8 cellular contexts compared by ENCODE assay signal in the genomic region with DNA sequence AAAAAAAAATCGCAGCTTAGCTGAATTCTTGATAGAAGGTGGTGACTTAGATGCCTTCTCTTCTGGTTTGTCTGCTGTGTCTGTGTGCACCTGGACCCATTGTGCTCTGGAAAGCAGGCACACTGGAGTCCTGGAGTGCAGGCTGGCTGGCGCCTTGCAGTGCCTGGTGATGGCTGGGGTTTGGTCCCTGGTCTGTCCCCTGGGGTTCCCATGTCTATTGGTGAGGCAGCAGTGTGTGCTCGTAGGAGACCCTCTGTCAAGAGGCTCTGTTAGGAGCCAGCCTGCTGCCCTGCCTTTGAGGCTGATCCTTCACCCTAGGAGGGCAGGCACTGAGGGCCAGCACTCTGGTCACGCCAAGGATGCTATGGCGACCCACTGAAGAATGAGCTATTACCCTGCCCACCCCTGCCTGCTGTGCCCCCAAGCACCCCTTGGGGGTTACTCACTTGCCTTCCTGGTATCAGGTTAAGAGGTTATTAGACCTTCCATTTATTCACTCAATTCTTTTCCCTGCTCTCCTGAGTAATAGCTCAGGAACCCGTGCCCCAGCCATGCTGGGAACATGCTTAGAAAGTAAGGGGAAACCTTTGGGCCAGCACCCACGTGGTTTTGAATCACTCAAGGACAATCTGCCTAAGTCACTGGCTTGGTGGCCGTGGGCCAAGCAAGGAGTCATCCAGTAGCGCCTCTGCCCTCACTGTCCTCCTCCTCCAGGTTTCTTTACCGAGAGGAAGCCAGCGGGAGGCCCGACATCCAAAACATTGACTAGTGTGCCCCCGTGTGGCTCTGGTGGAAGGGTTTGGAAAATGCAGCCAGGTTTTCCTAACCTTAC.
DNase-seq lines count a peak whose midpoint lies in the region; ATAC-seq and TF ChIP-seq lines count a peak whose summit lies in the region.

No MANE protein-coding gene starts in this region.

- no peaks in the 10 kb centered on the region for H4K20me1 ChIP-seq in Karpas-422 (ENCODE audit: insufficient read depth, low read depth, low read length)
- no peaks in the 10 kb centered on the region for H4K20me1 ChIP-seq in OCI-LY7 (ENCODE audit: insufficient read depth, low read length)

- TF ChIP-seq POLR2A in GM18505 (IDR thresholded peaks at IDR 0.05; ENCODE audit: borderline replicate concordance, extremely low read depth, insufficient read depth, insufficient read length) (no peak), gastroesophageal sphincter (IDR thresholded peaks at IDR 0.05) (no peak)

- H2AFZ ChIP-seq in Karpas-422 (ENCODE audit: low read length) (no peak overlapping the region), OCI-LY7 (ENCODE audit: low read length) (no peak overlapping the region)

- H3K9ac ChIP-seq in Karpas-422 (ENCODE audit: low read length), result peak overlapping the region; percentile 10; the same call in 1 of the 2 replicates

- H3K79me2 ChIP-seq in Karpas-422 (ENCODE audit: low read length) (peaks cover 97% of the 10 kb centered on the region), OCI-LY7 (ENCODE audit: insufficient read depth, low read depth, low read length) (no peaks in the 10 kb centered on the region)

- H3K9me3 Mint-ChIP-seq in activated T-helper 1 cell treated with anti-CD3 and anti-CD28 coated beads, Interleukin-12 subunit alpha, Interleukin-12 subunit beta, Interleukin-2, Interleukin-4 antibody, amounts not matched to agents 30 ng/mL and 10 ng/mL and 1 ng/mL, durations not matched to agents 14 hours and 24 hours and 36 hours, result no peaks in the 10 kb centered on the region

- no peak overlapping the region for H3K4me3 Mint-ChIP-seq in activated T-helper 1 cell treated with anti-CD3 and anti-CD28 coated beads, Interleukin-12 subunit alpha, Interleukin-12 subunit beta, Interleukin-2, Interleukin-4 antibody, amounts not matched to agents 30 ng/mL and 10 ng/mL and 1 ng/mL, durations not matched to agents 14 hours and 24 hours and 36 hours

- POLR2A ChIA-PET in A673 (lab: Charles Lee; ENCODE audit: low non-redundant PET), result no interaction called here
- POLR2A ChIA-PET in OCI-LY7 (lab: Charles Lee), result interaction anchor here (0.5 to 0.8 kb wide), 2 partner anchors 103 to 284 kb away, joined by 3 to 6 read pairs; a partner anchor contains a TSS

- intact Hi-C loops in A673 (cut with micrococcal nuclease; ENCODE audit: unreplicated experiment), result loop anchor here (1.0 kb wide), 2 partner anchors 158 to 292 kb away; no protein-coding TSS in a partner anchor
- intact Hi-C loops in OCI-LY7 (cut with micrococcal nuclease; ENCODE audit: unreplicated experiment), result loop anchor here (1.0 to 5.0 kb wide), 4 partner anchors 100 to 293 kb away; no protein-coding TSS in a partner anchor
- intact Hi-C loops in activated T-helper 1 cell treated with anti-CD3 and anti-CD28 coated beads, Interleukin-12 subunit alpha, Interleukin-12 subunit beta, Interleukin-2, Interleukin-4 antibody, amounts not matched to agents 30 ng/mL and 10 ng/mL and 1 ng/mL, durations not matched to agents 14 hours and 24 hours and 36 hours (cut with micrococcal nuclease), result loop anchor here (1.0 to 5.0 kb wide), 3 partner anchors 94 to 293 kb away; no protein-coding TSS in a partner anchor

- H3K27me3 Mint-ChIP-seq in activated T-helper 1 cell treated with anti-CD3 and anti-CD28 coated beads, Interleukin-12 subunit alpha, Interleukin-12 subunit beta, Interleukin-2, Interleukin-4 antibody, amounts not matched to agents 30 ng/mL and 10 ng/mL and 1 ng/mL, durations not matched to agents 14 hours and 24 hours and 36 hours (ENCODE audit: insufficient read depth), result no peaks in the 10 kb centered on the region

- H3K9me3 ChIP-seq in A673 (ENCODE audit: low read depth, low read length, poor library complexity, severe bottlenecking), result no peaks in the 10 kb centered on the region
- no peaks in the 10 kb centered on the region for H3K9me3 ChIP-seq in Karpas-422 (ENCODE audit: low read length)
- no peaks in the 10 kb centered on the region for H3K9me3 ChIP-seq in OCI-LY7 (ENCODE audit: low read length)
- H3K9me3 ChIP-seq in gastroesophageal sphincter, result no peaks in the 10 kb centered on the region

- ATAC-seq in GM18505 (IDR thresholded peaks at IDR 0.05; ENCODE audit: unreplicated experiment) (peak; percentile 58), gastroesophageal sphincter (peak; percentile 95)

- CTCF ChIA-PET in A673 (lab: Charles Lee) (interaction anchor here (1.5 kb wide), 1 partner anchor 157 kb away, joined by 5 read pairs; no protein-coding TSS in a partner anchor), OCI-LY7 (lab: Charles Lee; ENCODE audit: unreplicated experiment) (interaction anchor here (0.9 kb wide), 1 partner anchor 297 kb away, joined by 3 read pairs; no protein-coding TSS in a partner anchor)

- H3K4me3 ChIP-seq in A673 (ENCODE audit: low read depth, low read length, poor library complexity, severe bottlenecking) (no peak overlapping the region), Karpas-422 (ENCODE audit: low read length) (no peak overlapping the region), OCI-LY7 (ENCODE audit: low read depth, low read length, poor library complexity, severe bottlenecking) (no peak overlapping the region), gastroesophageal sphincter (no peak overlapping the region)

- H3K27ac Mint-ChIP-seq in activated T-helper 1 cell treated with anti-CD3 and anti-CD28 coated beads, Interleukin-12 subunit alpha, Interleukin-12 subunit beta, Interleukin-2, Interleukin-4 antibody, amounts not matched to agents 30 ng/mL and 10 ng/mL and 1 ng/mL, durations not matched to agents 14 hours and 24 hours and 36 hours, result no peak overlapping the region

- TF ChIP-seq CTCF in A673 (conservative IDR thresholded peaks at IDR 0.05; ENCODE audit: low read depth, low read length) (peak; percentile 78), OCI-LY7 (conservative IDR thresholded peaks at IDR 0.05; ENCODE audit: low read length) (peak; percentile 78), gastroesophageal sphincter (IDR thresholded peaks at IDR 0.05) (peak; percentile 58 to 93 (median 90))

- TF ChIP-seq EP300 in gastroesophageal sphincter (IDR thresholded peaks at IDR 0.05), result no peak

- H3K4me1 ChIP-seq in A673 (ENCODE audit: insufficient read depth, low read length, poor library complexity, severe bottlenecking) (peaks cover 14% of the 10 kb centered on the region), Karpas-422 (ENCODE audit: low read length) (peaks cover 72% of the 10 kb centered on the region), OCI-LY7 (ENCODE audit: insufficient read depth, low read length, poor library complexity, severe bottlenecking) (peaks cover 5% of the 10 kb centered on the region), gastroesophageal sphincter (peaks cover 0 to 45% (median 9%) of the 10 kb centered on the region in 3 donors)

- H3K27ac ChIP-seq in A673 (ENCODE audit: low read depth, low read length, poor library complexity, severe bottlenecking), result no peak overlapping the region
- peak overlapping the region; percentile 50; the same call in 1 of the 2 replicates for H3K27ac ChIP-seq in Karpas-422 (ENCODE audit: low read length)
- no peak overlapping the region for H3K27ac ChIP-seq in OCI-LY7 (ENCODE audit: low read depth, low read length, poor library complexity, severe bottlenecking)
- H3K27ac ChIP-seq in gastroesophageal sphincter, result peak overlapping the region; percentile 11 to 78 (median 59)

- 35 to 40% methylated on average over 5 to 11 of the region's 13 CpGs for WGBS in gastroesophageal sphincter (ENCODE audit: low coverage in 1 of 2), 2 donors

- no peaks in the 10 kb centered on the region for H3K36me3 Mint-ChIP-seq in activated T-helper 1 cell treated with anti-CD3 and anti-CD28 coated beads, Interleukin-12 subunit alpha, Interleukin-12 subunit beta, Interleukin-2, Interleukin-4 antibody, amounts not matched to agents 30 ng/mL and 10 ng/mL and 1 ng/mL, durations not matched to agents 14 hours and 24 hours and 36 hours (ENCODE audit: low read depth)

- no peak overlapping the region for H3K4me2 ChIP-seq in Karpas-422 (ENCODE audit: low read depth, low read length, poor library complexity, severe bottlenecking)
- no peak overlapping the region for H3K4me2 ChIP-seq in OCI-LY7 (ENCODE audit: low read length)

- H3K36me3 ChIP-seq in A673 (ENCODE audit: insufficient read depth, low read length, poor library complexity, severe bottlenecking) (no peaks in the 10 kb centered on the region), Karpas-422 (ENCODE audit: insufficient read depth, low read length) (peaks cover 9% of the 10 kb centered on the region; the same call in 1 of the 2 replicates), OCI-LY7 (ENCODE audit: insufficient read depth, low read length) (no peaks in the 10 kb centered on the region), gastroesophageal sphincter (no peaks in the 10 kb centered on the region)

- H3K9me2 ChIP-seq in Karpas-422 (replicated peaks; ENCODE audit: insufficient read depth, low read length) (no peaks in the 10 kb centered on the region), OCI-LY7 (ENCODE audit: insufficient read depth, low read length) (no peaks in the 10 kb centered on the region)

- H3K4me1 Mint-ChIP-seq in activated T-helper 1 cell treated with anti-CD3 and anti-CD28 coated beads, Interleukin-12 subunit alpha, Interleukin-12 subunit beta, Interleukin-2, Interleukin-4 antibody, amounts not matched to agents 30 ng/mL and 10 ng/mL and 1 ng/mL, durations not matched to agents 14 hours and 24 hours and 36 hours (ENCODE audit: low read depth), result peaks cover 4% of the 10 kb centered on the region

- peak; percentile 85 for DNase-seq in A673 (ENCODE audit: low spot score)
- peak; percentile 81 for DNase-seq in Karpas-422
- DNase-seq in OCI-LY7 (ENCODE audit: low spot score), result peak; percentile 68
- peak; percentile 34 for DNase-seq in activated T-helper 1 cell treated with anti-CD3 and anti-CD28 coated beads, Interleukin-12 subunit alpha, Interleukin-12 subunit beta, Interleukin-2, Interleukin-4 antibody, amounts not matched to agents 30 ng/mL and 10 ng/mL and 1 ng/mL, durations not matched to agents 14 hours and 24 hours and 36 hours (ENCODE audit: low spot score)
- DNase-seq in occipital lobe (lab: John Stamatoyannopoulos, UW), result peak; percentile 79
- peak; percentile 92 for DNase-seq in ureter (ENCODE audit: low spot score)

- BruUV-seq in A673 (replicated peaks; lab: Mats Ljungman, UMichigan) (no TSS peak), OCI-LY7 (replicated peaks; lab: Mats Ljungman, UMichigan) (no TSS peak)

- H3K27me3 ChIP-seq in A673 (replicated peaks; ENCODE audit: insufficient read depth, low read depth, low read length, poor library complexity) (no peaks in the 10 kb centered on the region), Karpas-422 (ENCODE audit: low read length) (no peaks in the 10 kb centered on the region), gastroesophageal sphincter (no peaks in the 10 kb centered on the region)

Comparison
In these comparisons a context has a peak if more than half of its experiments do, and no peak if none do; other contexts are left out.
1. DNase-seq: peak in every context shown above with its lines; median percentile 92 in ureter; 85 in A673; 81 in Karpas-422; 79 in occipital lobe; 68 in OCI-LY7; 34 in activated T-helper 1 cell treated with anti-CD3 and anti-CD28 coated beads, Interleukin-12 subunit alpha, Interleukin-12 subunit beta, Interleukin-2, Interleukin-4 antibody, amounts not matched to agents 30 ng/mL and 10 ng/mL and 1 ng/mL, durations not matched to agents 14 hours and 24 hours and 36 hours.
2. H3K27ac ChIP-seq: peak in Karpas-422 (single experiment) and gastroesophageal sphincter (4 of 4); none in A673 (single experiment) and OCI-LY7 (single experiment).
3. Peak in every context shown above with its lines, with median percentiles within 50 percentile points of each other: CTCF ChIP-seq.